20 cellular contexts compared by ENCODE assay signal in genomic region chr19:33420821-33421220, GRCh38. TPM values are rescaled to one million over a fixed set of nuclear protein-coding genes. Genes with fewer than 3 reads are reported as not detected.
DNase-seq lines count a peak whose midpoint lies in the region; ATAC-seq, FAIRE-seq and TF ChIP-seq lines count a peak whose summit lies in the region.
"Had no signal": no experiment of that assay in that cellular context is flagged by ENCODE, and none has a peak within 500 bp of the region (broad histone marks: within the 10 kb centered on the region; RNA-seq: fewer than 3 reads in every experiment).

No MANE protein-coding gene starts in this region.

- H3K4me3 ChIP-seq in kidney (ENCODE audit: low read length in 2 of 2) (no peak overlapping the region), osteoblast (ENCODE audit: insufficient read depth, low read length) (no peak overlapping the region)
- H3K4me3 ChIP-seq: A549, BLaER1 had no signal

- peaks cover 17% of the 10 kb centered on the region for H4K20me1 ChIP-seq in osteoblast (ENCODE audit: insufficient read depth, low read length)

- no peak for TF ChIP-seq CTCF in kidney (IDR thresholded peaks at IDR 0.05; ENCODE audit: borderline replicate concordance, extremely low read depth, insufficient read depth)
- no peak for TF ChIP-seq CTCF in osteoblast (IDR thresholded peaks at IDR 0.05; ENCODE audit: extremely low read depth, low read depth, low read length)

- H3K27ac ChIP-seq in kidney (ENCODE audit: low read depth in 2 of 2, low read length in 2 of 2) (no peak overlapping the region), osteoblast (ENCODE audit: low read depth, low read length) (no peak overlapping the region)
- H3K27ac ChIP-seq: 22Rv1, A549, BLaER1 had no signal

- no peaks in the 10 kb centered on the region for H3K9me3 ChIP-seq in kidney (ENCODE audit: control insufficient read depth in 1 of 2, low read length in 2 of 2)
- H3K9me3 ChIP-seq in osteoblast (ENCODE audit: low read depth, low read length): no peaks in the 10 kb centered on the region
- H3K9me3 ChIP-seq: A549, BE2C, BLaER1 had no signal

- H3K79me2 ChIP-seq in osteoblast (ENCODE audit: insufficient read depth, low read length): no peaks in the 10 kb centered on the region

- FAIRE-seq in kidney (lab: Jason Lieb, UNC): no peak
- FAIRE-seq: A549, G401.6, GM12891, GM19239 had no signal

- H2AFZ ChIP-seq in osteoblast (ENCODE audit: low read length): no peak overlapping the region

- no peak overlapping the region for H3K4me2 ChIP-seq in osteoblast (ENCODE audit: insufficient read depth, low read length)
- H3K4me2 ChIP-seq: A549, BLaER1 had no signal

- no peaks in the 10 kb centered on the region for H3K4me1 ChIP-seq in kidney (ENCODE audit: control insufficient read depth in 1 of 2, insufficient read depth in 1 of 2, low read depth in 1 of 2, low read length in 2 of 2)
- H3K4me1 ChIP-seq in osteoblast (ENCODE audit: insufficient read depth, low read length): peaks cover 6% of the 10 kb centered on the region
- H3K4me1 ChIP-seq: A549, BLaER1 had no signal

- intact Hi-C loops in Right ventricle myocardium inferior (cut with DNase I) (no loop called here), cardiac septum (cut with DNase I) (no loop called here), kidney (cut with DNase I) (no loop called here)

- no peak for ATAC-seq in Right ventricle myocardium inferior
- ATAC-seq: A549 had no signal

- no peak overlapping the region for H3K9ac ChIP-seq in kidney (ENCODE audit: low read length in 2 of 2)
- H3K9ac ChIP-seq: BLaER1 had no signal

- H3K36me3 ChIP-seq in kidney (ENCODE audit: control insufficient read depth in 1 of 2, insufficient read depth in 2 of 2, low read length in 2 of 2): no peaks in the 10 kb centered on the region
- H3K36me3 ChIP-seq in osteoblast (ENCODE audit: insufficient read depth, low read length): no peaks in the 10 kb centered on the region
- H3K36me3 ChIP-seq: BE2C, BLaER1 had no signal

- no peaks in the 10 kb centered on the region for H3K27me3 ChIP-seq in osteoblast (ENCODE audit: insufficient read depth, low read length)
- H3K27me3 ChIP-seq: BE2C, BLaER1 had no signal

- DNase-seq in Right ventricle myocardium inferior (ENCODE audit: missing footprints) (peak; percentile 25), cardiac septum (ENCODE audit: low spot score) (no peak), kidney (peak; percentile 29), osteoblast (ENCODE audit: insufficient read length, low spot score, missing footprints) (peak; percentile 15), DMS 273 (lab: John Stamatoyannopoulos, UW; ENCODE audit: unreplicated experiment) (no peak), NCI-H1048 (lab: John Stamatoyannopoulos, UW) (no peak)
- DNase-seq: ACHN; BE2C; C1 segment of cervical spinal cord; CD4-positive, alpha-beta memory T cell; CD4-positive, CD25-positive, alpha-beta regulatory T cell; COR-L47; DMS79 treated with DMSO at 0.1 percent for 48 hours; GF-D8 had no signal

RNA-seq across cellular contexts. Expression of gene CEBPG, which starts 47.3 kb away (rescaled TPM):
- total RNA-seq in Right ventricle myocardium inferior: 17.5 TPM
- total RNA-seq in cardiac septum: 17.3 TPM
- total RNA-seq in kidney: 22.4 TPM
- 13.0 TPM for polyA plus RNA-seq in kidney (ENCODE audit: insufficient read depth, low read depth, low replicate concordance)
- 31.5 and 35.5 TPM in 2 replicates for total RNA-seq in osteoblast

Comparison
In these comparisons a context has a peak if more than half of its experiments do, and no peak if none do; other contexts are left out.
1. DNase-seq: peak in Right ventricle myocardium inferior (single experiment), kidney (single experiment) and osteoblast (single experiment); none in cardiac septum (single experiment), DMS 273 (single experiment) and NCI-H1048 (single experiment).